7 cellular contexts compared by ENCODE assay signal in genomic region chr2:179410552-179411356, GRCh38.
DNase-seq lines count a peak whose midpoint lies in the region; ATAC-seq, FAIRE-seq and TF ChIP-seq lines count a peak whose summit lies in the region.

No MANE protein-coding gene starts in this region.

- no peaks in the 10 kb centered on the region for H3K36me3 ChIP-seq in Peyer's patch
- no peaks in the 10 kb centered on the region for H3K36me3 ChIP-seq in HepG2 (replicated peaks in 1 of 2; ENCODE audit: control insufficient read depth in 1 of 2, insufficient read depth in 2 of 2, low read length in 2 of 2)
- no peaks in the 10 kb centered on the region for H3K36me3 ChIP-seq in thoracic aorta

- WGBS in HepG2 (ENCODE audit: low lambda C conversion rate), result 10% methylated on average over 7 of the region's 8 CpGs

- peaks cover 4% of the 10 kb centered on the region for H3K4me1 Mint-ChIP-seq in chondrocyte (ENCODE audit: low read depth)

- DNase-seq in GM04504 (ENCODE audit: low read depth), result peak; percentile 32
- DNase-seq in KG1 (lab: John Stamatoyannopoulos, UW), result peak; percentile 4
- peak in 1 of 3 donors; percentile 66 for DNase-seq in Peyer's patch
- DNase-seq in chondrocyte (ENCODE audit: low spot score), result no peak
- peak; percentile 77 for DNase-seq in HepG2 (ENCODE audit: low spot score)
- no peak for DNase-seq in thoracic aorta (ENCODE audit: low spot score)

- peak; percentile 82 for ATAC-seq in GM21529 (IDR thresholded peaks at IDR 0.05; ENCODE audit: unreplicated experiment)
- ATAC-seq in HepG2, result peak; percentile 96
- no peak for ATAC-seq in thoracic aorta (ENCODE audit: insufficient number of reproducible peaks, low FRiP score, low read depth)

- peaks cover 19% of the 10 kb centered on the region for H3K27me3 Mint-ChIP-seq in chondrocyte (ENCODE audit: low read depth)

- peak; percentile 74 for TF ChIP-seq RAD21 in HepG2 (CRISPR knock-in tag; IDR thresholded peaks at IDR 0.05)

- no peak overlapping the region for H3K27ac Mint-ChIP-seq in chondrocyte (ENCODE audit: unreplicated experiment)

- H3K79me2 ChIP-seq in HepG2 (ENCODE audit: insufficient read depth, low read length), result no peaks in the 10 kb centered on the region

- CTCF ChIA-PET in HepG2 (lab: Yijun Ruan, JAX; ENCODE audit: low intra/inter-chr PET ratio, low total read pairs), result interaction anchor here (1.3 to 3.4 kb wide), 3 partner anchors 192 to 488 kb away, joined by 4 to 42 read pairs (median 14); no protein-coding TSS in a partner anchor

- no peak overlapping the region for H3K9ac ChIP-seq in HepG2 (ENCODE audit: insufficient read depth, low read depth, low read length)

- TF ChIP-seq CTCF in Peyer's patch (IDR thresholded peaks at IDR 0.05) (peak in 4 of 6 experiments; percentile 61 to 65 (median 62)), chondrocyte (IDR thresholded peaks at IDR 0.05) (peak; percentile 88), HepG2 (CRISPR knock-in tag; IDR thresholded peaks at IDR 0.05) (peak; percentile 87), thoracic aorta (IDR thresholded peaks at IDR 0.05) (peak; percentile 67)

- TF ChIP-seq EP300 in HepG2 (IDR thresholded peaks at IDR 0.05; ENCODE audit: low read depth in 2 of 2, low read length in 2 of 2), result no peak
- TF ChIP-seq EP300 in HepG2 (CRISPR knock-in tag; IDR thresholded peaks at IDR 0.05; ENCODE audit: borderline replicate concordance), result no peak

- no peak overlapping the region for H3K27ac ChIP-seq in Peyer's patch
- H3K27ac ChIP-seq in HepG2 (ENCODE audit: extremely low read length, insufficient read depth, low read length), result no peak overlapping the region
- H3K27ac ChIP-seq in thoracic aorta, result no peak overlapping the region

- no peaks in the 10 kb centered on the region for H3K27me3 ChIP-seq in Peyer's patch
- no peaks in the 10 kb centered on the region for H3K27me3 ChIP-seq in HepG2 (ENCODE audit: control insufficient read depth in 1 of 2, insufficient read depth in 2 of 2, low read length in 2 of 2)
- no peaks in the 10 kb centered on the region for H3K27me3 ChIP-seq in thoracic aorta (replicated peaks; ENCODE audit: insufficient read depth)

- BruUV-seq in HepG2 (replicated peaks; lab: Mats Ljungman, UMichigan), result no TSS peak

- H4K20me1 ChIP-seq in HepG2 (ENCODE audit: insufficient read depth, low read length), result no peaks in the 10 kb centered on the region

- peak overlapping the region; percentile 52 for H3K4me2 ChIP-seq in HepG2 (ENCODE audit: low read depth, low read length)

- H3K4me3 ChIP-seq in Peyer's patch (no peak overlapping the region), HepG2 (replicated peaks in 1 of 3; ENCODE audit: insufficient read depth in 1 of 3, low read depth in 2 of 3, low read length in 3 of 3) (peak overlapping the region in 1 of 3 experiments; percentile 13; a peak in 1 of 6 replicates), thoracic aorta (no peak overlapping the region)

- peak overlapping the region; percentile 38 for H2AFZ ChIP-seq in HepG2 (ENCODE audit: low read length)

- peak; percentile 81 for FAIRE-seq in HepG2 (lab: Jason Lieb, UNC)

- H3K4me3 Mint-ChIP-seq in chondrocyte (ENCODE audit: unreplicated experiment), result no peak overlapping the region

- H3K36me3 Mint-ChIP-seq in chondrocyte (ENCODE audit: low read depth), result no peaks in the 10 kb centered on the region

- in situ Hi-C loops in HepG2 (cut with HindIII; ENCODE audit: extremely low pct_ligation_motif_present, low pct_unique_long_range_greater_than_20kb), result no loop called here

- H3K9me3 ChIP-seq in Peyer's patch (no peaks in the 10 kb centered on the region), HepG2 (ENCODE audit: low read length) (no peaks in the 10 kb centered on the region), thoracic aorta (no peaks in the 10 kb centered on the region)

- POLR2A ChIA-PET in HepG2 (lab: Yijun Ruan, JAX), result no interaction called here

- no peaks in the 10 kb centered on the region for H3K4me1 ChIP-seq in Peyer's patch
- H3K4me1 ChIP-seq in HepG2 (ENCODE audit: insufficient read depth, low read length), result peaks cover 9% of the 10 kb centered on the region; the same call in 1 of the 2 replicates
- H3K4me1 ChIP-seq in thoracic aorta (ENCODE audit: control insufficient read depth in 1 of 2, low read depth in 2 of 2), result no peaks in the 10 kb centered on the region

- peaks cover 3% of the 10 kb centered on the region for H3K9me3 Mint-ChIP-seq in chondrocyte (ENCODE audit: low read depth)

- TF ChIP-seq POLR2A in Peyer's patch (IDR thresholded peaks at IDR 0.05) (no peak), HepG2 (IDR thresholded peaks at IDR 0.05; ENCODE audit: insufficient read depth in 1 of 2, low read depth in 2 of 2, low read length in 2 of 2) (no peak)

- intact Hi-C loops in HepG2 (cut with micrococcal nuclease; ENCODE audit: unreplicated experiment), result loop anchor here (1.0 to 2.0 kb wide), 3 partner anchors 192 to 526 kb away; no protein-coding TSS in a partner anchor

TF ChIP-seq in HepG2, 621 proteins besides CTCF, POLR2A, EP300 and RAD21 (continues in another document):
- no peak for TF ChIP-seq MEIS2 (CRISPR knock-in tag; IDR thresholded peaks at IDR 0.05)
- TF ChIP-seq ZNF160 (CRISPR knock-in tag; IDR thresholded peaks at IDR 0.05), result no peak
- no peak for TF ChIP-seq NFAT5 (CRISPR knock-in tag; IDR thresholded peaks at IDR 0.05)
- TF ChIP-seq ZNF709 (CRISPR knock-in tag; IDR thresholded peaks at IDR 0.05), result no peak
- no peak for TF ChIP-seq ZSCAN25 (CRISPR knock-in tag; IDR thresholded peaks at IDR 0.05)
- TF ChIP-seq HMGXB3 (CRISPR knock-in tag; IDR thresholded peaks at IDR 0.05; ENCODE audit: borderline replicate concordance), result no peak

Comparison
In these comparisons a context has a peak if more than half of its experiments do, and no peak if none do; other contexts are left out.
1. DNase-seq: peak in GM04504 (single experiment), KG1 (single experiment) and HepG2 (single experiment); none in chondrocyte (single experiment) and thoracic aorta (single experiment).
2. Peak in every context shown above with its lines, with median percentiles within 50 percentile points of each other: CTCF ChIP-seq.